ENCODE assay signal across 10 cellular contexts in genomic region chr9:136741885-136742568, GRCh38. TPM values are rescaled to one million over a fixed set of nuclear protein-coding genes. Genes with fewer than 3 reads are reported as not detected.
A peak's percentile ranks its signal among the peaks of the same experiment; 100 is the strongest.
DNase-seq lines count a peak whose midpoint lies in the region; ATAC-seq and TF ChIP-seq lines count a peak whose summit lies in the region.
"Had no signal": no experiment of that assay in that cellular context is flagged by ENCODE, and none has a peak within 500 bp of the region (broad histone marks: within the 10 kb centered on the region; RNA-seq: fewer than 3 reads in every experiment).

No MANE protein-coding gene starts in this region.

- ATAC-seq in CD4-positive, alpha-beta T cell (ENCODE audit: poor library complexity), result peak; percentile 24
- peak; percentile 38 to 51 for ATAC-seq in activated T-cell treated with anti-CD3 and anti-CD28 coated beads, Interleukin-2, amount 50 U/mL, for 4 hours

- peak in 1 of 10 experiments; percentile 25 for DNase-seq in CD4-positive, alpha-beta T cell
- DNase-seq in GM19240 (ENCODE audit: insufficient read length, low spot score) (peak; percentile 52), Kasumi-1 (lab: John Stamatoyannopoulos, UW) (no peak), NCI-H82 treated with DMSO at 0.1 percent for 48 hours (lab: John Stamatoyannopoulos, UW; ENCODE audit: unreplicated experiment) (no peak), GM03348 (ENCODE audit: low spot score) (no peak), NCI-H2029 treated with DMSO at 0.1 percent for 48 hours (lab: John Stamatoyannopoulos, UW) (no peak)
- peak; percentile 35 for DNase-seq in activated T-cell treated with anti-CD3 and anti-CD28 coated beads, Interleukin-2, amount 50 U/mL, for 4 hours

- CTCF ChIA-PET in CD4-positive, alpha-beta T cell (lab: Charles Lee), result no interaction called here

- H3K4me3 ChIP-seq in mononuclear cell (ENCODE audit: low read length), result peak overlapping the region; percentile 30

- H3K36me3 Mint-ChIP-seq in CD4-positive, alpha-beta T cell (ENCODE audit: low read depth), result no peaks in the 10 kb centered on the region
- H3K36me3 Mint-ChIP-seq in activated T-cell treated with anti-CD3 and anti-CD28 coated beads, Interleukin-2, amount 50 U/mL, for 4 hours (ENCODE audit: insufficient read depth), result no peaks in the 10 kb centered on the region

- intact Hi-C loops in CD4-positive, alpha-beta T cell (cut with DNase I, micrococcal nuclease), result no loop called here

- peaks cover 14% of the 10 kb centered on the region for H3K27me3 ChIP-seq in CD4-positive, alpha-beta T cell (ENCODE audit: control insufficient read depth, insufficient read depth, low read length)
- no peaks in the 10 kb centered on the region for H3K27me3 ChIP-seq in mononuclear cell (ENCODE audit: insufficient read depth, low read length)

- no peak overlapping the region for H3K27ac ChIP-seq in CD4-positive, alpha-beta T cell (ENCODE audit: low read depth, low read length)

- no peak overlapping the region for H3K27ac Mint-ChIP-seq in CD4-positive, alpha-beta T cell

- H3K4me1 ChIP-seq in mononuclear cell (ENCODE audit: insufficient read depth, low read length), result no peaks in the 10 kb centered on the region

- H3K9me3 ChIP-seq in CD4-positive, alpha-beta T cell (ENCODE audit: control insufficient read depth, low read length), result no peaks in the 10 kb centered on the region
- no peaks in the 10 kb centered on the region for H3K9me3 ChIP-seq in mononuclear cell (ENCODE audit: low read depth, low read length)

- H3K27me3 Mint-ChIP-seq in CD4-positive, alpha-beta T cell, result peaks cover 4% of the 10 kb centered on the region
- H3K27me3 Mint-ChIP-seq in activated T-cell treated with anti-CD3 and anti-CD28 coated beads, Interleukin-2, amount 50 U/mL, for 4 hours (ENCODE audit: low read depth), result peaks cover 3% of the 10 kb centered on the region

- TF ChIP-seq CTCF in CD4-positive, alpha-beta T cell (IDR thresholded peaks at IDR 0.05), result no peak

- no peaks in the 10 kb centered on the region for H3K4me1 Mint-ChIP-seq in CD4-positive, alpha-beta T cell (ENCODE audit: low read depth)
- peaks cover 8% of the 10 kb centered on the region for H3K4me1 Mint-ChIP-seq in activated T-cell treated with anti-CD3 and anti-CD28 coated beads, Interleukin-2, amount 50 U/mL, for 4 hours (ENCODE audit: low read depth)

- H3K4me3 Mint-ChIP-seq in CD4-positive, alpha-beta T cell, result peak overlapping the region; percentile 63
- peak overlapping the region; percentile 61 for H3K4me3 Mint-ChIP-seq in activated T-cell treated with anti-CD3 and anti-CD28 coated beads, Interleukin-2, amount 50 U/mL, for 4 hours

- POLR2A ChIA-PET in CD4-positive, alpha-beta T cell (lab: Charles Lee), result interaction anchor here (1.1 to 1.3 kb wide), 2 partner anchors 13 to 14 kb away, joined by 4 to 5 read pairs; no protein-coding TSS in a partner anchor

- H3K9me3 Mint-ChIP-seq in CD4-positive, alpha-beta T cell, result no peaks in the 10 kb centered on the region
- H3K9me3 Mint-ChIP-seq in activated T-cell treated with anti-CD3 and anti-CD28 coated beads, Interleukin-2, amount 50 U/mL, for 4 hours, result no peaks in the 10 kb centered on the region

RNA-seq across cellular contexts. Expression of gene LCN10, which starts 0.7 kb away (rescaled TPM):
- total RNA-seq in CD4-positive, alpha-beta T cell, result not detected
- 1 to 10 TPM in 2 of 3 donors, under 1 TPM in 1; 0.82 to 2.4 (median 2.1) TPM for total RNA-seq in activated T-cell treated with anti-CD3 and anti-CD28 coated beads, Interleukin-2, amount 50 U/mL, for 4 hours
- not detected for total RNA-seq in mononuclear cell
- total RNA-seq: Daoy, myocyte had no signal

RNA-seq across cellular contexts. Expression of gene LCN6, which starts 6.3 kb away (rescaled TPM):
- total RNA-seq in CD4-positive, alpha-beta T cell, result not detected
- not detected for total RNA-seq in activated T-cell treated with anti-CD3 and anti-CD28 coated beads, Interleukin-2, amount 50 U/mL, for 4 hours
- total RNA-seq in mononuclear cell, result not detected
- total RNA-seq: Daoy, myocyte had no signal

RNA-seq across cellular contexts. Expression of gene LCN8, which starts 16.0 kb away (rescaled TPM):
- total RNA-seq in CD4-positive, alpha-beta T cell, result not detected
- total RNA-seq in activated T-cell treated with anti-CD3 and anti-CD28 coated beads, Interleukin-2, amount 50 U/mL, for 4 hours, result not detected
- total RNA-seq in mononuclear cell, result not detected
- total RNA-seq: Daoy had no signal

RNA-seq across cellular contexts. Expression of gene LCN15, which starts 22.3 kb away (rescaled TPM):
- not detected for total RNA-seq in CD4-positive, alpha-beta T cell
- total RNA-seq in activated T-cell treated with anti-CD3 and anti-CD28 coated beads, Interleukin-2, amount 50 U/mL, for 4 hours, result not detected
- not detected for total RNA-seq in mononuclear cell
- total RNA-seq: Daoy, myocyte had no signal

RNA-seq across cellular contexts. Expression of gene DIPK1B, which starts 29.7 kb away (rescaled TPM):
- under 1 TPM in 1 of 2 experiments, not detected in 1; 0.11 TPM for total RNA-seq in CD4-positive, alpha-beta T cell
- total RNA-seq in activated T-cell treated with anti-CD3 and anti-CD28 coated beads, Interleukin-2, amount 50 U/mL, for 4 hours, result under 1 TPM in 2 of 3 donors, not detected in 1; 0.16 to 0.18 TPM
- total RNA-seq in mononuclear cell, result 2.7 TPM
- total RNA-seq: myocyte had no signal

Comparison
In these comparisons a context has a peak if more than half of its experiments do, and no peak if none do; other contexts are left out.
1. DNase-seq: peak in GM19240 (single experiment) and activated T-cell treated with anti-CD3 and anti-CD28 coated beads, Interleukin-2, amount 50 U/mL, for 4 hours (single experiment); none in Kasumi-1 (0 of 2), NCI-H82 treated with DMSO at 0.1 percent for 48 hours (single experiment), GM03348 (single experiment) and NCI-H2029 treated with DMSO at 0.1 percent for 48 hours (single experiment).